Comparison of ENCODE assay signal across 27 cellular contexts in genomic region chr15:33396457-33396856, GRCh38.
"Had no signal": no experiment of that assay in that cellular context is flagged by ENCODE, and none has a peak within 500 bp of the region (broad histone marks: within the 10 kb centered on the region; RNA-seq: fewer than 3 reads in every experiment).

No MANE protein-coding gene starts in this region.

- H3K36me3 ChIP-seq: colonic mucosa, heart left ventricle had no signal

- H3K4me3 ChIP-seq: colonic mucosa, heart left ventricle had no signal

- H3K9me3 ChIP-seq: colonic mucosa, heart left ventricle had no signal

- H3K36me3 Mint-ChIP-seq: activated naive CD8-positive, alpha-beta T cell had no signal

- H3K27me3 Mint-ChIP-seq: activated CD4-positive, alpha-beta T cell treated with anti-CD3 and anti-CD28 coated beads, Interleukin-2, amount 10 ng/mL, durations not matched to agents 7 days and 5 days; activated CD8-positive, alpha-beta T cell treated with anti-CD3 and anti-CD28 coated beads for 36 hours had no signal

- H3K4me1 Mint-ChIP-seq: activated CD4-positive, alpha-beta T cell treated with anti-CD3 and anti-CD28 coated beads, Interleukin-2, amount 10 ng/mL, durations not matched to agents 7 days and 5 days; activated T-helper 17 cell treated with anti-CD3 and anti-CD28 coated beads, Interleukin-2, amount 50 U/mL, for 72 hours; T-helper 17 cell had no signal

- H3K27ac ChIP-seq: colonic mucosa, epithelial cell of prostate, heart left ventricle had no signal

- ATAC-seq: activated CD8-positive, alpha-beta T cell treated with anti-CD3 and anti-CD28 coated beads for 36 hours; activated T-cell treated with anti-CD3 and anti-CD28 coated beads, Interleukin-2, amount 50 U/mL, for 4 hours; activated T-helper 17 cell treated with anti-CD3 and anti-CD28 coated beads, Interleukin-2, amount 50 U/mL, for 72 hours; heart left ventricle; T-helper 17 cell had no signal

- H3K4me1 ChIP-seq: colonic mucosa, heart left ventricle had no signal

- H3K27ac Mint-ChIP-seq: activated CD4-positive, alpha-beta T cell treated with anti-CD3 and anti-CD28 coated beads, Interleukin-2, amount 10 ng/mL, durations not matched to agents 7 days and 5 days; activated CD8-positive, alpha-beta T cell treated with anti-CD3 and anti-CD28 coated beads for 36 hours; activated naive CD8-positive, alpha-beta T cell; activated T-helper 17 cell treated with anti-CD3 and anti-CD28 coated beads, Interleukin-2, amount 50 U/mL, for 72 hours; T-helper 17 cell; T-helper 2 cell treated with Interferon-gamma antibody and Interleukin-4, amounts not matched to agents 5 μg/mL and 100 μg/mL, for 36 hours had no signal

- H3K4me3 Mint-ChIP-seq: activated CD4-positive, alpha-beta T cell treated with anti-CD3 and anti-CD28 coated beads, Interleukin-2, amount 10 ng/mL, durations not matched to agents 7 days and 5 days; activated CD8-positive, alpha-beta T cell treated with anti-CD3 and anti-CD28 coated beads for 36 hours; activated naive CD8-positive, alpha-beta T cell; activated T-cell treated with anti-CD3 and anti-CD28 coated beads, Interleukin-2, amount 50 U/mL, for 4 hours; activated T-helper 17 cell treated with anti-CD3 and anti-CD28 coated beads, Interleukin-2, amount 50 U/mL, for 72 hours; T-helper 17 cell; T-helper 2 cell treated with Interferon-gamma antibody and Interleukin-4, amounts not matched to agents 5 μg/mL and 100 μg/mL, for 36 hours had no signal

- DNase-seq: activated CD4-positive, alpha-beta T cell treated with anti-CD3 and anti-CD28 coated beads for 1 hour; activated CD4-positive, alpha-beta T cell treated with anti-CD3 and anti-CD28 coated beads for 4 hours; activated CD4-positive, alpha-beta T cell treated with anti-CD3 and anti-CD28 coated beads, Interleukin-2, amount 10 ng/mL, durations not matched to agents 7 days and 5 days; activated CD4-positive, alpha-beta T cell treated with anti-CD3 and anti-CD28 coated beads, Interleukin-2, amount 50 U/mL, for 48 hours; activated CD8-positive, alpha-beta memory T cell treated with anti-CD3 and anti-CD28 coated beads for 24 hours; activated CD8-positive, alpha-beta T cell treated with anti-CD3 and anti-CD28 coated beads for 36 hours; activated effector memory CD4-positive, alpha-beta T cell treated with Interleukin-2 at 50 U/mL for 16 hours; activated gamma-delta T cell treated with Interleukin-2 at 50 U/mL for 16 hours; activated naive CD4-positive, alpha-beta T cell treated with anti-CD3 and anti-CD28 coated beads, Interleukin-2, amount 50 U/mL, for 16 hours; activated naive CD4-positive, alpha-beta T cell treated with Interleukin-2 at 50 U/mL for 16 hours; activated T-cell treated with anti-CD3 and anti-CD28 coated beads, Interleukin-2, amount 50 U/mL, for 4 hours; amniotic stem cell; anterior cingulate cortex; central memory CD4-positive, alpha-beta T cell; cerebellar nuclear complex; colonic mucosa; effector CD8-positive, alpha-beta T cell; foreskin fibroblast; glutamatergic neuron; heart left ventricle; T-helper 1 cell; T-helper 17 cell; T1000 had no signal

- H3K27me3 ChIP-seq: colonic mucosa, heart left ventricle had no signal

- H3K9me3 Mint-ChIP-seq: activated CD4-positive, alpha-beta T cell treated with anti-CD3 and anti-CD28 coated beads, Interleukin-2, amount 10 ng/mL, durations not matched to agents 7 days and 5 days; activated CD8-positive, alpha-beta T cell treated with anti-CD3 and anti-CD28 coated beads for 36 hours; activated T-cell treated with anti-CD3 and anti-CD28 coated beads, Interleukin-2, amount 50 U/mL, for 4 hours; activated T-helper 17 cell treated with anti-CD3 and anti-CD28 coated beads, Interleukin-2, amount 50 U/mL, for 72 hours; T-helper 2 cell treated with Interferon-gamma antibody and Interleukin-4, amounts not matched to agents 5 μg/mL and 100 μg/mL, for 36 hours had no signal
